ENCODE assay signal across 10 cellular contexts in genomic region chr2:54599914-54600313, GRCh38.
DNase-seq lines count a peak whose midpoint lies in the region; ATAC-seq and TF ChIP-seq lines count a peak whose summit lies in the region.
"Had no signal": no experiment of that assay in that cellular context is flagged by ENCODE, and none has a peak within 500 bp of the region (broad histone marks: within the 10 kb centered on the region; RNA-seq: fewer than 3 reads in every experiment).

No MANE protein-coding gene starts in this region.

- TF ChIP-seq CTCF in PC-3 (conservative IDR thresholded peaks at IDR 0.05; ENCODE audit: low read depth, low read length) (no peak), epithelial cell of esophagus (IDR thresholded peaks at IDR 0.05; ENCODE audit: insufficient read depth, low read depth, low read length, missing control alignments) (no peak)

- POLR2A ChIA-PET in PC-3 (lab: Charles Lee; ENCODE audit: unreplicated experiment) = no interaction called here
- POLR2A ChIA-PET in naive thymus-derived CD8-positive, alpha-beta T cell (lab: Charles Lee) = interaction anchor here (1.0 to 3.3 kb wide), 7 partner anchors 9 to 58 kb away, joined by 3 to 28 read pairs (median 4); no protein-coding TSS in a partner anchor

- no peaks in the 10 kb centered on the region for H3K9me2 ChIP-seq in PC-3 (replicated peaks; ENCODE audit: low read length)

- H3K9ac ChIP-seq in PC-3 (ENCODE audit: low read length) = no peak overlapping the region

- peak overlapping the region; percentile 81 to 99 (median 95) for H3K27ac Mint-ChIP-seq in naive thymus-derived CD8-positive, alpha-beta T cell

- H3F3A ChIP-seq in PC-3 (ENCODE audit: low read length, unreplicated experiment) = no peaks in the 10 kb centered on the region

- intact Hi-C loops in PC-3 (cut with micrococcal nuclease) = no loop called here

- H3K36me3 Mint-ChIP-seq in naive thymus-derived CD8-positive, alpha-beta T cell = peaks cover 0 to 23% (median 16%) of the 10 kb centered on the region in 3 donors

- BruUV-seq in PC-3 (replicated peaks; lab: Mats Ljungman, UMichigan) = no TSS peak

- DNase-seq in AG08396 (ENCODE audit: low spot score) = peak; percentile 30
- DNase-seq in PC-3 = peak; percentile 63
- peak; percentile 97 for DNase-seq in epithelial cell of esophagus (ENCODE audit: low read depth)
- peak in 3 of 10 donors; percentile 33 to 45 (median 34) for DNase-seq in naive thymus-derived CD8-positive, alpha-beta T cell
- no peak for DNase-seq in NCI-H1105 treated with DMSO at 0.1 percent for 48 hours (lab: John Stamatoyannopoulos, UW)
- DNase-seq in NCI-H187 treated with DMSO at 0.1 percent for 48 hours (lab: John Stamatoyannopoulos, UW) = no peak
- no peak for DNase-seq in inferior parietal cortex (ENCODE audit: extremely low spot score)
- DNase-seq: IMR-90, naive B cell had no signal

- H3K9me3 Mint-ChIP-seq in naive thymus-derived CD8-positive, alpha-beta T cell = no peaks in the 10 kb centered on the region
- H3K9me3 Mint-ChIP-seq: naive B cell had no signal

- H3K79me2 ChIP-seq in PC-3 (ENCODE audit: low read length) = peaks cover 100% of the 10 kb centered on the region

- H3K27me3 ChIP-seq in PC-3 (ENCODE audit: low read length) = no peaks in the 10 kb centered on the region

- peak overlapping the region in 8 of 10 donors; percentile 29 to 62 (median 53) for H3K4me3 Mint-ChIP-seq in naive thymus-derived CD8-positive, alpha-beta T cell

- peaks cover 64 to 100% (median 99%) of the 10 kb centered on the region in 4 donors for H3K4me1 Mint-ChIP-seq in naive thymus-derived CD8-positive, alpha-beta T cell

- peaks cover 35% of the 10 kb centered on the region for H4K20me1 ChIP-seq in PC-3 (ENCODE audit: low read length)

- H3K27me3 Mint-ChIP-seq in naive thymus-derived CD8-positive, alpha-beta T cell = no peaks in the 10 kb centered on the region
- H3K27me3 Mint-ChIP-seq: naive B cell had no signal

- H3K27ac ChIP-seq in PC-3 (ENCODE audit: low read length) = peak overlapping the region; percentile 33

- H3K9me3 ChIP-seq in PC-3 (ENCODE audit: low read length) = no peaks in the 10 kb centered on the region

- ATAC-seq in PC-3 (peak; percentile 54), HG03571 (IDR thresholded peaks at IDR 0.05; ENCODE audit: unreplicated experiment) (no peak)
- ATAC-seq in naive thymus-derived CD8-positive, alpha-beta T cell = peak; percentile 19 to 51

- H3K4me1 ChIP-seq in PC-3 (ENCODE audit: insufficient read depth, low read length) = peaks cover 16% of the 10 kb centered on the region; the same call in 1 of the 2 replicates

- H3K36me3 ChIP-seq in PC-3 (ENCODE audit: low read depth, low read length) = peaks cover 33% of the 10 kb centered on the region; the same call in 1 of the 2 replicates

- H3K4me2 ChIP-seq in PC-3 (ENCODE audit: low read length) = no peak overlapping the region

- H3K4me3 ChIP-seq in PC-3 (ENCODE audit: low read length) (no peak overlapping the region), epithelial cell of esophagus (ENCODE audit: low read length) (no peak overlapping the region)

- CTCF ChIA-PET in PC-3 (lab: Charles Lee) = no interaction called here

- no peak overlapping the region for H2AFZ ChIP-seq in PC-3 (ENCODE audit: low read length)

Comparison
In these comparisons a context has a peak if more than half of its experiments do, and no peak if none do; other contexts are left out.
1. DNase-seq: peak in AG08396 (single experiment), PC-3 (single experiment) and epithelial cell of esophagus (single experiment); none in NCI-H1105 treated with DMSO at 0.1 percent for 48 hours (single experiment), NCI-H187 treated with DMSO at 0.1 percent for 48 hours (single experiment) and inferior parietal cortex (single experiment).